In genomic region chr4:85938902-85939301, GRCh38 we compare ENCODE assay signal across 14 cellular contexts.
DNase-seq lines count a peak whose midpoint lies in the region; ATAC-seq, FAIRE-seq and TF ChIP-seq lines count a peak whose summit lies in the region.
"Had no signal": no experiment of that assay in that cellular context is flagged by ENCODE, and none has a peak within 500 bp of the region (broad histone marks: within the 10 kb centered on the region; RNA-seq: fewer than 3 reads in every experiment).

No MANE protein-coding gene starts in this region.

- H3K9me2 ChIP-seq in MM.1S (replicated peaks; ENCODE audit: insufficient read depth, low read length), result no peaks in the 10 kb centered on the region

- no peak overlapping the region for H3K27ac ChIP-seq in A549
- H3K27ac ChIP-seq in right lobe of liver, result peak overlapping the region in 2 of 3 donors; percentile 67 to 69
- H3K27ac ChIP-seq in MM.1S (ENCODE audit: low read length), result no peak overlapping the region
- H3K27ac ChIP-seq: 22Rv1 had no signal

- H3K4me1 ChIP-seq in A549, result peaks cover 15% of the 10 kb centered on the region
- peaks cover 18% of the 10 kb centered on the region for H3K4me1 ChIP-seq in endocrine pancreas (ENCODE audit: control insufficient read depth, insufficient read depth, low read length)
- H3K4me1 ChIP-seq in right lobe of liver, result peaks cover 0 to 39% (median 8%) of the 10 kb centered on the region in 4 donors
- no peaks in the 10 kb centered on the region for H3K4me1 ChIP-seq in MM.1S (ENCODE audit: low read length)

- H3K79me2 ChIP-seq in MM.1S (ENCODE audit: low read length), result no peaks in the 10 kb centered on the region

- no peaks in the 10 kb centered on the region for H4K20me1 ChIP-seq in MM.1S (ENCODE audit: insufficient read depth, low read length)

- H3K4me2 ChIP-seq in A549 (no peak overlapping the region), MM.1S (ENCODE audit: low read depth, low read length) (no peak overlapping the region)

- H3F3A ChIP-seq in MM.1S (ENCODE audit: insufficient read depth, low read length), result no peaks in the 10 kb centered on the region

- 94% methylated on average over 2 of the region's 2 CpGs for WGBS in A549 (ENCODE audit: missing lambda C conversion rate)
- 82% methylated on average over 2 of the region's 2 CpGs for WGBS in right lobe of liver (ENCODE audit: insufficient coverage, low coverage, low lambda C conversion rate, missing lambda C conversion rate)

- CTCF ChIA-PET in A549 (lab: Yijun Ruan, JAX), result interaction anchor here (1.1 to 3.3 kb wide), 3 partner anchors 10 to 142 kb away, joined by 3 to 11 read pairs (median 4); no protein-coding TSS in a partner anchor

- H3K36me3 ChIP-seq in MG63 (no peaks in the 10 kb centered on the region), endocrine pancreas (ENCODE audit: control insufficient read depth, insufficient read depth, low read length) (no peaks in the 10 kb centered on the region), right lobe of liver (no peaks in the 10 kb centered on the region), MM.1S (replicated peaks; ENCODE audit: insufficient read depth, low read length) (no peaks in the 10 kb centered on the region)

- intact Hi-C loops in right lobe of liver (cut with DNase I), result no loop called here

- no peak for TF ChIP-seq POLR2A in A549 (IDR thresholded peaks at IDR 0.05; ENCODE audit: low read length)
- no peak for TF ChIP-seq POLR2A in right lobe of liver (IDR thresholded peaks at IDR 0.05)

- no peak for TF ChIP-seq RAD21 in A549 (conservative IDR thresholded peaks at IDR 0.05 in 1 of 2, IDR thresholded peaks at IDR 0.05 in 1 of 2)

- DNase-seq in A549 (ENCODE audit: low read depth in 1 of 2, low spot score in 1 of 2) (no peak), MG63 (no peak), right lobe of liver (no peak), NCI-H526 treated with DMSO at 0.1 percent for 48 hours (lab: John Stamatoyannopoulos, UW) (no peak), MM.1S (no peak)
- DNase-seq: ACHN; C1 segment of cervical spinal cord; Calu3; CD4-positive, alpha-beta T cell; DMS 273 treated with DMSO at 0.1 percent for 48 hours; H7 had no signal

- H3K4me3 ChIP-seq in A549 (no peak overlapping the region), MG63 (peak overlapping the region; percentile 36), endocrine pancreas (ENCODE audit: control insufficient read depth, insufficient read depth, low read length) (peak overlapping the region; percentile 82), right lobe of liver (no peak overlapping the region), MM.1S (ENCODE audit: low read length) (no peak overlapping the region)

- FAIRE-seq in A549 (lab: Jason Lieb, UNC), result no peak

- H3K27me3 ChIP-seq in MG63 (no peaks in the 10 kb centered on the region), endocrine pancreas (ENCODE audit: control insufficient read depth, insufficient read depth, low read length) (no peaks in the 10 kb centered on the region), right lobe of liver (no peaks in the 10 kb centered on the region), MM.1S (replicated peaks; ENCODE audit: insufficient read depth, low read length) (no peaks in the 10 kb centered on the region)

- H2AFZ ChIP-seq in MM.1S (ENCODE audit: low read length), result no peak overlapping the region

- TF ChIP-seq EP300 in A549 (IDR thresholded peaks at IDR 0.05), result no peak

- H3K9ac ChIP-seq in endocrine pancreas (ENCODE audit: control insufficient read depth, insufficient read depth, low read length) (no peak overlapping the region), MM.1S (ENCODE audit: low read length) (no peak overlapping the region)

- ATAC-seq in A549 (no peak), right lobe of liver (no peak), GM21528 (IDR thresholded peaks at IDR 0.05; ENCODE audit: low FRiP score, unreplicated experiment) (no peak)

- POLR2A ChIA-PET in A549 (lab: Yijun Ruan, JAX), result no interaction called here

- no peak for TF ChIP-seq CTCF in A549 (IDR thresholded peaks at IDR 0.05)
- TF ChIP-seq CTCF in right lobe of liver (IDR thresholded peaks at IDR 0.05), result no peak
- TF ChIP-seq CTCF in MM.1S (IDR thresholded peaks at IDR 0.05; ENCODE audit: low read length), result no peak

- H3K9me3 ChIP-seq in A549, result no peaks in the 10 kb centered on the region
- no peaks in the 10 kb centered on the region for H3K9me3 ChIP-seq in MG63
- H3K9me3 ChIP-seq in endocrine pancreas (ENCODE audit: control insufficient read depth, low read length), result no peaks in the 10 kb centered on the region
- no peaks in the 10 kb centered on the region for H3K9me3 ChIP-seq in right lobe of liver
- H3K9me3 ChIP-seq in MM.1S (replicated peaks; ENCODE audit: insufficient read depth, low read length), result no peaks in the 10 kb centered on the region

TF ChIP-seq in A549, 52 proteins besides CTCF, POLR2A, EP300 and RAD21:
- TF ChIP-seq ZFP36 (IDR thresholded peaks at IDR 0.05; ENCODE audit: borderline replicate concordance, partially characterized antibody) (peak; percentile 28), RFX5 (IDR thresholded peaks at IDR 0.05) (no peak), HDAC2 (IDR thresholded peaks at IDR 0.05) (peak; percentile 70; the same call in 1 of the 2 replicates), NR3C1 (IDR thresholded peaks at IDR 0.05) (no peak), KDM1A (IDR thresholded peaks at IDR 0.05; ENCODE audit: low read depth) (peak; percentile 93)

Comparison
In these comparisons a context has a peak if more than half of its experiments do, and no peak if none do; other contexts are left out.
1. H3K27ac ChIP-seq: peak in right lobe of liver (2 of 3); none in A549 (0 of 2) and MM.1S (single experiment).
2. H3K4me3 ChIP-seq: peak in MG63 (single experiment) and endocrine pancreas (single experiment); none in A549 (single experiment), right lobe of liver (0 of 3) and MM.1S (single experiment).